In the genomic region with DNA sequence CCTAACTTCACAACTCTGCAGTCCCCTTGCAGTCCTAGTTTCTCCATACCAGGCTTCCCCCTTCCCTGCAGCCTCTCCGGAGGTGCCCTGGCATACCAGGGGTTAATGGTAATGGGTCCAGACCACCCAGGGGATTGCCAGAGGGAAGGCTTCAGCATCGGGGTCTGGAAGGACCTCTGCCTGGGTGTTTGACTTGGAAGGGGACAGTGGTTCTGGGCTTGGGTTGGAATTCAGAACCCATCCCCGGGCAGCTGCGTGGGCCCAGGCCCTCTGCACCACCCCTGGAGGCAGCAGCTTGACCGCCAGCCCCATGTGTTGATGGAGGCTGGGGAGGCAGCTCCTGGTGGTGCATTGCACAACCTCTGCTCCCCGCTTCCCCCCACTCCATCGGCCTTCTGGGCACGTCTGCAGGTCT, we compare ENCODE assay signal across 8 cellular contexts. TPM values are rescaled to one million over a fixed set of nuclear protein-coding genes. Genes with fewer than 3 reads are reported as not detected.
A peak's percentile ranks its signal among the peaks of the same experiment; 100 is the strongest.
DNase-seq lines count a peak whose midpoint lies in the region; ATAC-seq and TF ChIP-seq lines count a peak whose summit lies in the region.

No MANE protein-coding gene starts in this region.

- peaks cover 1% of the 10 kb centered on the region for H3K36me3 ChIP-seq in fibroblast of lung (ENCODE audit: control insufficient read depth, insufficient read depth, low read length)
- H3K36me3 ChIP-seq in prostate gland, result no peaks in the 10 kb centered on the region

- peaks cover 29% of the 10 kb centered on the region for H3K27me3 Mint-ChIP-seq in Calu3 (ENCODE audit: unreplicated experiment)
- H3K27me3 Mint-ChIP-seq in T-cell, result peaks cover 16 to 31% of the 10 kb centered on the region in 2 donors

- H3K4me3 ChIP-seq in fibroblast of lung (replicated peaks in 1 of 4; ENCODE audit: control extremely low read depth in 1 of 4, insufficient read depth in 1 of 4, low read depth in 3 of 4, low read length in 4 of 4) (peak overlapping the region; percentile 54 to 85 (median 71)), prostate gland (peak overlapping the region; percentile 57 to 63)

- TF ChIP-seq CTCF in Calu3 (IDR thresholded peaks at IDR 0.05; ENCODE audit: unreplicated experiment) (no peak), fibroblast of lung (conservative IDR thresholded peaks at IDR 0.05 in 1 of 2, IDR thresholded peaks at IDR 0.05 in 1 of 2; ENCODE audit: low read depth in 1 of 2, low read length in 2 of 2) (no peak), prostate gland (IDR thresholded peaks at IDR 0.05) (no peak)

- POLR2A ChIA-PET in T-cell (lab: Charles Lee), result no interaction called here

- DNase-seq in Calu3 (no peak), T-cell (no peak), fibroblast of lung (ENCODE audit: low read depth in 2 of 2) (peak in 1 of 2 donors; percentile 15), prostate gland (ENCODE audit: low spot score) (no peak), NOMO-1 (lab: John Stamatoyannopoulos, UW; ENCODE audit: unreplicated experiment in 2 of 2) (no peak), NCI-H510A (lab: John Stamatoyannopoulos, UW) (no peak), SW480 (ENCODE audit: low spot score) (no peak), COR-L47 (lab: John Stamatoyannopoulos, UW) (no peak)

- peak overlapping the region; percentile 97 for H3K4me2 ChIP-seq in fibroblast of lung (ENCODE audit: extremely low read depth, insufficient read depth, low read length)

- H2AFZ ChIP-seq in fibroblast of lung (ENCODE audit: low read length), result no peak overlapping the region

- H3K27ac ChIP-seq in fibroblast of lung (ENCODE audit: insufficient read depth, low read length), result peak overlapping the region; percentile 33
- H3K27ac ChIP-seq in prostate gland, result peak overlapping the region; percentile 79

- H3K9ac ChIP-seq in fibroblast of lung (ENCODE audit: insufficient read depth, low read length), result peak overlapping the region; percentile 75

- peaks cover 2% of the 10 kb centered on the region for H3K4me1 ChIP-seq in fibroblast of lung (ENCODE audit: control insufficient read depth, extremely low read depth, insufficient read depth, low read length)
- no peaks in the 10 kb centered on the region for H3K4me1 ChIP-seq in prostate gland (replicated peaks)

- peaks cover 50% of the 10 kb centered on the region for H3K79me2 ChIP-seq in fibroblast of lung (ENCODE audit: control insufficient read depth, insufficient read depth, low read length)

- H4K20me1 ChIP-seq in fibroblast of lung (ENCODE audit: control insufficient read depth, extremely low read depth, insufficient read depth, low read length), result no peaks in the 10 kb centered on the region

- intact Hi-C loops in Calu3 (cut with micrococcal nuclease; ENCODE audit: unreplicated experiment), result no loop called here
- intact Hi-C loops in prostate gland (cut with DNase I), result loop anchor here (5.0 kb wide), 3 partner anchors 41 to 64 kb away; no protein-coding TSS in a partner anchor

- H3K4me3 Mint-ChIP-seq in Calu3 (ENCODE audit: low read depth, unreplicated experiment), result peak overlapping the region; percentile 55
- H3K4me3 Mint-ChIP-seq in T-cell, result peak overlapping the region; percentile 61 to 76 (median 71)

- TSS peak; percentile 27 for BruUV-seq in Calu3 (replicated peaks; lab: Mats Ljungman, UMichigan)

- no peak for ATAC-seq in T-cell (replicated peaks in 1 of 4)

- 19% methylated on average over 6 of the region's 8 CpGs for WGBS in prostate gland

- H3K9me3 ChIP-seq in fibroblast of lung (ENCODE audit: control insufficient read depth, insufficient read depth, low read depth, low read length) (no peaks in the 10 kb centered on the region), prostate gland (no peaks in the 10 kb centered on the region)

- H3K9me3 Mint-ChIP-seq in Calu3 (ENCODE audit: low read depth, unreplicated experiment) (no peaks in the 10 kb centered on the region), T-cell (no peaks in the 10 kb centered on the region)

- no peak for TF ChIP-seq POLR2A in prostate gland (IDR thresholded peaks at IDR 0.05)

- no peaks in the 10 kb centered on the region for H3K4me1 Mint-ChIP-seq in Calu3 (ENCODE audit: low read depth, unreplicated experiment)
- H3K4me1 Mint-ChIP-seq in T-cell, result peaks cover 6 to 9% (median 9%) of the 10 kb centered on the region in 3 donors

- CTCF ChIA-PET in Calu3 (lab: Charles Lee) (interaction anchor here (0.8 kb wide), 1 partner anchor 80 kb away, joined by 3 read pairs; no protein-coding TSS in a partner anchor), T-cell (lab: Charles Lee) (no interaction called here)

- peak overlapping the region; percentile 44 for H3K27ac Mint-ChIP-seq in Calu3 (ENCODE audit: unreplicated experiment)
- H3K27ac Mint-ChIP-seq in T-cell, result no peak overlapping the region

- H3K27me3 ChIP-seq in fibroblast of lung (ENCODE audit: control insufficient read depth, insufficient read depth, low read length) (no peaks in the 10 kb centered on the region), prostate gland (replicated peaks; ENCODE audit: insufficient read depth) (no peaks in the 10 kb centered on the region)

- H3K36me3 Mint-ChIP-seq in Calu3 (ENCODE audit: insufficient read depth, unreplicated experiment), result peaks cover 9% of the 10 kb centered on the region
- H3K36me3 Mint-ChIP-seq in T-cell, result no peaks in the 10 kb centered on the region

RNA-seq across cellular contexts. Expression of gene NCS1, which starts 1.3 kb away (rescaled TPM):
- total RNA-seq in Calu3 (2022) (14.4 and 16.1 TPM in 2 replicates), T-cell (under 1 TPM in 4 of 5 donors, not detected in 1; 0.20 to 0.82 (median 0.46) TPM), fibroblast of lung (37.5 and 52.0 TPM in 2 replicates), prostate gland (10 to 100 TPM; 19.1 to 28.5 TPM)
- polyA plus RNA-seq in fibroblast of lung, result 44.9 and 89.4 TPM in 2 replicates
- 37.5 and 69.5 TPM in 2 replicates for polyA plus RNA-seq in fibroblast of lung (2012)
- 57.6 and 107 TPM in 2 replicates for polyA minus RNA-seq in fibroblast of lung (ENCODE audit: low replicate concordance)
